3 cellular contexts compared by ENCODE assay signal in the genomic region with DNA sequence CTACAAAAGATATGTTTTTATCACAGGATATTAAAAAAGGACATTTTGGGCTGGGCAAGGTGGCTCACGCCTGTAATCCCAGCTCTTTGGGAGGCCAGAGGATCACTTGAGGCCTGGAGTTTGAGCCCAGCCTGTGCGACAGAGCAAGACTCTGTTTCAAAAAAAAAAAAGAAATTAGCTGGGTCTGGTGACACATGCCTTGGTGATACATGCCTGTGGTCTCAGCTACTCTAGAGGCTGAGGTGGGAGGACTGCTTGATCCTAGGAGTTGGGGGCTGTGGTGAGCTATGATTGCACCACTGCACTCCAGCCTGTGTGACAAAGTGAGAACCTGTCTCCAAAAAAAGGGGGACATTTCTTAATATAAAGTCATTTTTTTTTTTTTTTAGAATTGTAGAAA. TPM values are rescaled to one million over a fixed set of nuclear protein-coding genes. Genes with fewer than 3 reads are reported as not detected.
"Had no signal": no experiment of that assay in that cellular context is flagged by ENCODE, and none has a peak within 500 bp of the region (broad histone marks: within the 10 kb centered on the region; RNA-seq: fewer than 3 reads in every experiment).

No MANE protein-coding gene starts in this region.

RNA-seq across cellular contexts. Expression of a gene that starts 46.4 kb away (rescaled TPM):
- total RNA-seq: GM23248, HFFc6, HT1080 had no signal
